In genomic region chr1:181423301-181423918, GRCh38 we compare ENCODE assay signal across 8 cellular contexts. TPM values are rescaled to one million over a fixed set of nuclear protein-coding genes. Genes with fewer than 3 reads are reported as not detected.
DNase-seq lines count a peak whose midpoint lies in the region; ATAC-seq and TF ChIP-seq lines count a peak whose summit lies in the region.

No MANE protein-coding gene starts in this region.

- no peak overlapping the region for H3K27ac Mint-ChIP-seq in activated CD4-positive, alpha-beta T cell treated with anti-CD3 and anti-CD28 coated beads for 36 hours

- no peak overlapping the region for H3K4me3 Mint-ChIP-seq in activated CD4-positive, alpha-beta T cell treated with anti-CD3 and anti-CD28 coated beads for 36 hours

- no peak overlapping the region for H3K27ac ChIP-seq in neural cell (ENCODE audit: low read length)

- peak; percentile 73 for TF ChIP-seq CTCF in neural cell (IDR thresholded peaks at IDR 0.05; ENCODE audit: poor library complexity, severe bottlenecking)

- CTCF ChIA-PET in activated CD4-positive, alpha-beta T cell treated with anti-CD3 and anti-CD28 coated beads for 36 hours (lab: Charles Lee), result interaction anchor here (0.6 to 3.1 kb wide), 17 partner anchors 20 to 1614 kb away, joined by 3 to 28 read pairs (median 3); no protein-coding TSS in a partner anchor

- H3K36me3 Mint-ChIP-seq in activated CD4-positive, alpha-beta T cell treated with anti-CD3 and anti-CD28 coated beads for 36 hours (ENCODE audit: low read depth), result no peaks in the 10 kb centered on the region

- no peak overlapping the region for H3K4me2 ChIP-seq in neural cell (ENCODE audit: low read length)

- H3K27me3 Mint-ChIP-seq in activated CD4-positive, alpha-beta T cell treated with anti-CD3 and anti-CD28 coated beads for 36 hours, result peaks cover 25% of the 10 kb centered on the region

- ATAC-seq in activated CD4-positive, alpha-beta T cell treated with anti-CD3 and anti-CD28 coated beads for 36 hours, result peak; percentile 75
- ATAC-seq in GM21619 (IDR thresholded peaks at IDR 0.05; ENCODE audit: unreplicated experiment) (no peak), GM21786 (IDR thresholded peaks at IDR 0.05; ENCODE audit: unreplicated experiment) (no peak)

- intact Hi-C loops in activated CD4-positive, alpha-beta T cell treated with anti-CD3 and anti-CD28 coated beads for 36 hours (cut with DNase I, micrococcal nuclease), result loop anchor here (2.0 to 10.0 kb wide), 2 partner anchors 25 to 909 kb away; no protein-coding TSS in a partner anchor

- H3K9me3 Mint-ChIP-seq in activated CD4-positive, alpha-beta T cell treated with anti-CD3 and anti-CD28 coated beads for 36 hours (ENCODE audit: low read depth), result no peaks in the 10 kb centered on the region

- no peak overlapping the region for H3K9ac ChIP-seq in neural cell (ENCODE audit: low read length)

- no peaks in the 10 kb centered on the region for H3K27me3 ChIP-seq in neural cell (ENCODE audit: insufficient read depth, low read depth, low read length)

- TF ChIP-seq EP300 in neural cell (conservative IDR thresholded peaks at IDR 0.05; ENCODE audit: poor library complexity, severe bottlenecking), result no peak

- no peak overlapping the region for H3K4me3 ChIP-seq in neural cell (ENCODE audit: low read length)

- H3K4me1 Mint-ChIP-seq in activated CD4-positive, alpha-beta T cell treated with anti-CD3 and anti-CD28 coated beads for 36 hours, result peaks cover 12% of the 10 kb centered on the region

- POLR2A ChIA-PET in activated CD4-positive, alpha-beta T cell treated with anti-CD3 and anti-CD28 coated beads for 36 hours (lab: Charles Lee), result no interaction called here

- no peaks in the 10 kb centered on the region for H3K79me2 ChIP-seq in neural cell (replicated peaks; ENCODE audit: insufficient read depth, low read length)

- no peaks in the 10 kb centered on the region for H3F3A ChIP-seq in neural cell (ENCODE audit: insufficient read depth, low read length, poor library complexity, severe bottlenecking)

- no peaks in the 10 kb centered on the region for H4K20me1 ChIP-seq in neural cell (ENCODE audit: insufficient read depth)

- no peaks in the 10 kb centered on the region for H3K36me3 ChIP-seq in neural cell (ENCODE audit: insufficient read depth, low read length)

- peak; percentile 75 for TF ChIP-seq RAD21 in neural cell (conservative IDR thresholded peaks at IDR 0.05)

- no peak overlapping the region for H2AFZ ChIP-seq in neural cell (ENCODE audit: low read depth, low read length)

- no peaks in the 10 kb centered on the region for H3K9me2 ChIP-seq in neural cell (ENCODE audit: insufficient read depth, low read length)

- no peaks in the 10 kb centered on the region for H3K9me3 ChIP-seq in neural cell (ENCODE audit: low read length)

- DNase-seq in activated CD4-positive, alpha-beta T cell treated with anti-CD3 and anti-CD28 coated beads for 36 hours, result peak; percentile 71
- DNase-seq in activated CD4-positive, alpha-beta T cell treated with anti-CD3 and anti-CD28 coated beads for 1 hour, result no peak
- peak; percentile 46 for DNase-seq in M059J (ENCODE audit: low read depth)
- DNase-seq in SW480 (ENCODE audit: low spot score), result peak; percentile 57
- DNase-seq in dermis microvascular lymphatic vessel endothelial cell (ENCODE audit: low read depth in 2 of 2), result peak; percentile 5 to 47

TF ChIP-seq in neural cell, 6 proteins besides CTCF, POLR2A, EP300 and RAD21:
- TF ChIP-seq SMC3 (conservative IDR thresholded peaks at IDR 0.05; ENCODE audit: poor library complexity) (peak; percentile 84), EZH2 (IDR thresholded peaks at IDR 0.05; ENCODE audit: borderline replicate concordance, insufficient read depth, low read length, poor library complexity, severe bottlenecking) (no peak)
TF ChIP-seq in neural cell: peak in this region for 1.

RNA-seq across cellular contexts. Expression of gene CACNA1E, which starts 59.9 kb away (rescaled TPM):
- not detected for total RNA-seq in activated CD4-positive, alpha-beta T cell treated with anti-CD3 and anti-CD28 coated beads for 36 hours
- 0.02 TPM in 1 of 2 replicates, not detected in the other for total RNA-seq in M059J (2014; rRNA removed; shearing (Covaris generic))
- total RNA-seq in dermis microvascular lymphatic vessel endothelial cell, result under 0.01 TPM in 2 replicates
- polyA plus RNA-seq in neural cell, result 29.5 and 33.1 TPM in 2 replicates
- polyA minus RNA-seq in neural cell, result 80.8 and 92.7 TPM in 2 replicates
